ENCODE assay signal across 20 cellular contexts in genomic region chr3:10392244-10392643, GRCh38.
DNase-seq lines count a peak whose midpoint lies in the region; FAIRE-seq and TF ChIP-seq lines count a peak whose summit lies in the region.
"Had no signal": no experiment of that assay in that cellular context is flagged by ENCODE, and none has a peak within 500 bp of the region (broad histone marks: within the 10 kb centered on the region; RNA-seq: fewer than 3 reads in every experiment).

No MANE protein-coding gene starts in this region.

- no peaks in the 10 kb centered on the region for H3K27me3 ChIP-seq in MM.1S (replicated peaks; ENCODE audit: insufficient read depth, low read length)
- H3K27me3 ChIP-seq in endodermal cell (ENCODE audit: control insufficient read depth, insufficient read depth, low read length, poor library complexity, severe bottlenecking) = no peaks in the 10 kb centered on the region
- no peaks in the 10 kb centered on the region for H3K27me3 ChIP-seq in spleen (replicated peaks in 1 of 7)
- H3K27me3 ChIP-seq: esophagus squamous epithelium, left lung had no signal

- DNase-seq in activated CD4-positive, alpha-beta T cell treated with anti-CD3 and anti-CD28 coated beads, Interleukin-2, amount 10 ng/mL, durations not matched to agents 7 days and 5 days = no peak
- DNase-seq in activated CD4-positive, alpha-beta T cell treated with anti-CD3 and anti-CD28 coated beads, Interleukin-2, amount 50 U/mL, for 4 hours = no peak
- no peak for DNase-seq in MM.1S
- DNase-seq in endodermal cell = peak; percentile 61
- peak; percentile 41 for DNase-seq in spleen
- no peak for DNase-seq in GF-D8 (lab: John Stamatoyannopoulos, UW)
- DNase-seq in NCI-H748 treated with DMSO at 0.1 percent for 48 hours (lab: John Stamatoyannopoulos, UW) = no peak
- DNase-seq in RCC 7860 (ENCODE audit: low spot score) = no peak
- DNase-seq: activated CD4-positive, alpha-beta T cell treated with anti-CD3 and anti-CD28 coated beads, Interleukin-2, amount 10 ng/mL, durations not matched to agents 24 days and 14 days; activated T-cell treated with anti-CD3 and anti-CD28 coated beads, Interleukin-2, amount 50 U/mL, for 48 hours; esophagus squamous epithelium; HCEC 1CT; KBM-7; naive thymus-derived CD8-positive, alpha-beta T cell; NCI-H1436; Right ventricle myocardium superior; stimulated activated CD4-positive, alpha-beta T cell treated with anti-CD3 and anti-CD28 coated beads, Interleukin-4, amount 100 ng/mL, for 24 hours had no signal

- TF ChIP-seq CTCF in MM.1S (IDR thresholded peaks at IDR 0.05; ENCODE audit: low read length) = 0 out of 2 replicates have a peak, but pooled peaks have one; percentile 5
- peak; percentile 63 for TF ChIP-seq CTCF in endodermal cell (conservative IDR thresholded peaks at IDR 0.05)
- TF ChIP-seq CTCF in spleen (IDR thresholded peaks at IDR 0.05 in 8 of 11, conservative IDR thresholded peaks at IDR 0.05 in 3 of 11) = no peak

- H2AFZ ChIP-seq in MM.1S (ENCODE audit: low read length) = no peak overlapping the region

- H3K36me3 Mint-ChIP-seq in activated CD4-positive, alpha-beta T cell treated with anti-CD3 and anti-CD28 coated beads, Interleukin-2, amount 10 ng/mL, durations not matched to agents 7 days and 5 days (ENCODE audit: low read depth) = no peaks in the 10 kb centered on the region
- H3K36me3 Mint-ChIP-seq in endodermal cell (ENCODE audit: low read depth) = no peaks in the 10 kb centered on the region

- H3K9me3 ChIP-seq in MM.1S (replicated peaks; ENCODE audit: insufficient read depth, low read length) = no peaks in the 10 kb centered on the region
- H3K9me3 ChIP-seq in endodermal cell (ENCODE audit: control insufficient read depth, low read length) = peaks cover 5% of the 10 kb centered on the region
- peaks cover 0 to 27% (median 25%) of the 10 kb centered on the region in 8 donors for H3K9me3 ChIP-seq in spleen

- H3K4me3 Mint-ChIP-seq in activated CD4-positive, alpha-beta T cell treated with anti-CD3 and anti-CD28 coated beads, Interleukin-2, amount 10 ng/mL, durations not matched to agents 7 days and 5 days = no peak overlapping the region
- no peak overlapping the region for H3K4me3 Mint-ChIP-seq in endodermal cell
- H3K4me3 Mint-ChIP-seq: activated CD4-positive, alpha-beta T cell treated with anti-CD3 and anti-CD28 coated beads, Interleukin-2, amount 10 ng/mL, durations not matched to agents 24 days and 14 days; naive thymus-derived CD8-positive, alpha-beta T cell; T-helper 2 cell treated with Interferon-gamma antibody and Interleukin-4, amounts not matched to agents 5 μg/mL and 100 μg/mL, for 36 hours had no signal

- peaks cover 3% of the 10 kb centered on the region for H3K9me3 Mint-ChIP-seq in activated CD4-positive, alpha-beta T cell treated with anti-CD3 and anti-CD28 coated beads, Interleukin-2, amount 10 ng/mL, durations not matched to agents 7 days and 5 days
- no peaks in the 10 kb centered on the region for H3K9me3 Mint-ChIP-seq in endodermal cell
- H3K9me3 Mint-ChIP-seq: activated CD4-positive, alpha-beta T cell treated with anti-CD3 and anti-CD28 coated beads, Interleukin-2, amount 10 ng/mL, durations not matched to agents 24 days and 14 days; T-helper 2 cell treated with Interferon-gamma antibody and Interleukin-4, amounts not matched to agents 5 μg/mL and 100 μg/mL, for 36 hours had no signal

- peak overlapping the region; percentile 14 for H3K27ac Mint-ChIP-seq in activated CD4-positive, alpha-beta T cell treated with anti-CD3 and anti-CD28 coated beads, Interleukin-2, amount 10 ng/mL, durations not matched to agents 7 days and 5 days
- H3K27ac Mint-ChIP-seq in endodermal cell = no peak overlapping the region
- H3K27ac Mint-ChIP-seq: activated CD4-positive, alpha-beta T cell treated with anti-CD3 and anti-CD28 coated beads, Interleukin-2, amount 10 ng/mL, durations not matched to agents 24 days and 14 days; T-helper 2 cell treated with Interferon-gamma antibody and Interleukin-4, amounts not matched to agents 5 μg/mL and 100 μg/mL, for 36 hours had no signal

- no peak overlapping the region for H3K4me2 ChIP-seq in MM.1S (ENCODE audit: low read depth, low read length)

- H3K9ac ChIP-seq in MM.1S (ENCODE audit: low read length) (no peak overlapping the region), endodermal cell (ENCODE audit: extremely low read depth, low read length, poor library complexity, severe bottlenecking) (no peak overlapping the region)

- no peak for TF ChIP-seq POLR2A in spleen (IDR thresholded peaks at IDR 0.05)

- H3F3A ChIP-seq in MM.1S (ENCODE audit: insufficient read depth, low read length) = peaks cover 28% of the 10 kb centered on the region

- no peaks in the 10 kb centered on the region for H3K79me2 ChIP-seq in MM.1S (ENCODE audit: low read length)

- H3K27me3 Mint-ChIP-seq in activated CD4-positive, alpha-beta T cell treated with anti-CD3 and anti-CD28 coated beads, Interleukin-2, amount 10 ng/mL, durations not matched to agents 7 days and 5 days = no peaks in the 10 kb centered on the region
- H3K27me3 Mint-ChIP-seq in endodermal cell (ENCODE audit: insufficient read depth) = peaks cover 3% of the 10 kb centered on the region

- no peak overlapping the region for H3K4me3 ChIP-seq in MM.1S (ENCODE audit: low read length)
- no peak overlapping the region for H3K4me3 ChIP-seq in endodermal cell (ENCODE audit: low read length)
- no peak overlapping the region for H3K4me3 ChIP-seq in spleen
- H3K4me3 ChIP-seq: coronary artery, esophagus squamous epithelium, left lung had no signal

- POLR2A ChIA-PET in activated CD4-positive, alpha-beta T cell treated with anti-CD3 and anti-CD28 coated beads, Interleukin-2, amount 10 ng/mL, durations not matched to agents 7 days and 5 days (lab: Charles Lee) = no interaction called here

- WGBS in endodermal cell (ENCODE audit: insufficient coverage in 1 of 2, insufficient read length in 1 of 2), 2 experiments = 71 to 81% methylated on average over 4 of the region's 4 CpGs
- 63 to 90% (median 75%) methylated on average over 3 to 4 of the region's 4 CpGs for WGBS in spleen, 5 donors

- no peaks in the 10 kb centered on the region for H3K9me2 ChIP-seq in MM.1S (replicated peaks; ENCODE audit: insufficient read depth, low read length)

- intact Hi-C loops in spleen (cut with DNase I; ENCODE audit: low total_unique reads) = no loop called here

- H3K4me1 Mint-ChIP-seq in activated CD4-positive, alpha-beta T cell treated with anti-CD3 and anti-CD28 coated beads, Interleukin-2, amount 10 ng/mL, durations not matched to agents 7 days and 5 days = peaks cover 27% of the 10 kb centered on the region
- H3K4me1 Mint-ChIP-seq in endodermal cell = peaks cover 38% of the 10 kb centered on the region

- FAIRE-seq in RCC 7860 (lab: Jason Lieb, UNC) = no peak

- H3K36me3 ChIP-seq in MM.1S (replicated peaks; ENCODE audit: insufficient read depth, low read length) = no peaks in the 10 kb centered on the region
- no peaks in the 10 kb centered on the region for H3K36me3 ChIP-seq in endodermal cell (ENCODE audit: control insufficient read depth, insufficient read depth, low read length)
- H3K36me3 ChIP-seq in spleen = no peaks in the 10 kb centered on the region
- H3K36me3 ChIP-seq: esophagus squamous epithelium, left lung had no signal

- H3K27ac ChIP-seq in MM.1S (ENCODE audit: low read length) = no peak overlapping the region
- H3K27ac ChIP-seq in endodermal cell (ENCODE audit: low read depth, low read length) = no peak overlapping the region
- H3K27ac ChIP-seq in spleen = peak overlapping the region in 1 of 8 donors; percentile 88
- H3K27ac ChIP-seq: coronary artery, esophagus squamous epithelium, left lung had no signal

- peaks cover 60% of the 10 kb centered on the region for H3K4me1 ChIP-seq in MM.1S (ENCODE audit: low read length)
- H3K4me1 ChIP-seq in endodermal cell (ENCODE audit: control insufficient read depth, insufficient read depth, low read length) = no peaks in the 10 kb centered on the region
- H3K4me1 ChIP-seq in spleen = peaks cover 15 to 59% (median 35%) of the 10 kb centered on the region in 6 donors
- H3K4me1 ChIP-seq: esophagus squamous epithelium, left lung had no signal

- no peaks in the 10 kb centered on the region for H4K20me1 ChIP-seq in MM.1S (ENCODE audit: insufficient read depth, low read length)

- CTCF ChIA-PET in activated CD4-positive, alpha-beta T cell treated with anti-CD3 and anti-CD28 coated beads, Interleukin-2, amount 10 ng/mL, durations not matched to agents 7 days and 5 days (lab: Charles Lee) = no interaction called here

Comparison
In these comparisons a context has a peak if more than half of its experiments do, and no peak if none do; other contexts are left out.
1. DNase-seq: peak in endodermal cell (single experiment) and spleen (single experiment); none in activated CD4-positive, alpha-beta T cell treated with anti-CD3 and anti-CD28 coated beads, Interleukin-2, amount 10 ng/mL, durations not matched to agents 7 days and 5 days (single experiment), activated CD4-positive, alpha-beta T cell treated with anti-CD3 and anti-CD28 coated beads, Interleukin-2, amount 50 U/mL, for 4 hours (0 of 2), MM.1S (single experiment), GF-D8 (single experiment), NCI-H748 treated with DMSO at 0.1 percent for 48 hours (single experiment) and RCC 7860 (single experiment).
2. CTCF ChIP-seq: peak in MM.1S (single experiment) and endodermal cell (single experiment); none in spleen (0 of 11).